In genomic region chr13:76991432-76991795, GRCh38 we compare ENCODE assay signal across 8 cellular contexts. TPM values are rescaled to one million over a fixed set of nuclear protein-coding genes. Genes with fewer than 3 reads are reported as not detected.
A peak's percentile ranks its signal among the peaks of the same experiment; 100 is the strongest.
DNase-seq lines count a peak whose midpoint lies in the region; ATAC-seq, FAIRE-seq and TF ChIP-seq lines count a peak whose summit lies in the region.

No MANE protein-coding gene starts in this region.

- peak overlapping the region; percentile 85 to 89 for H3K4me2 ChIP-seq in H1 (ENCODE audit: insufficient read depth in 1 of 2, low read depth in 2 of 2, low read length in 2 of 2)

- H3K9ac ChIP-seq in H1 (replicated peaks in 1 of 4; ENCODE audit: extremely low read depth in 1 of 4, low read depth in 3 of 4, low read length in 3 of 4) = peak overlapping the region in 3 of 4 experiments; percentile 34 to 50 (median 42); a peak in 6 of 7 replicates

- no peak overlapping the region for H3K14ac ChIP-seq in H1 (ENCODE audit: insufficient read length)

- no peak overlapping the region for H3K4ac ChIP-seq in H1 (replicated peaks; ENCODE audit: insufficient read length, low read depth, low read length)

- H3K27me3 ChIP-seq in A673 (replicated peaks; ENCODE audit: insufficient read depth, low read depth, low read length, poor library complexity) = no peaks in the 10 kb centered on the region
- H3K27me3 ChIP-seq in H1 (replicated peaks in 1 of 4; ENCODE audit: control insufficient read depth in 3 of 4, extremely low read depth in 1 of 4, insufficient read depth in 3 of 4, low read length in 3 of 4) = no peaks in the 10 kb centered on the region; a peak in 1 of 7 replicates
- H3K27me3 ChIP-seq in neuron (ENCODE audit: insufficient read depth, low read length) = peaks cover 3% of the 10 kb centered on the region
- H3K27me3 ChIP-seq in thyroid gland = no peaks in the 10 kb centered on the region

- no peaks in the 10 kb centered on the region for H4K20me1 ChIP-seq in H1 (replicated peaks in 1 of 2; ENCODE audit: control insufficient read depth in 1 of 2, insufficient read depth in 2 of 2, low read length in 2 of 2)

- H3K4me1 ChIP-seq in A673 (ENCODE audit: insufficient read depth, low read length, poor library complexity, severe bottlenecking) (peaks cover 10% of the 10 kb centered on the region), H1 (replicated peaks in 1 of 4; ENCODE audit: control insufficient read depth in 3 of 4, insufficient read depth in 4 of 4, low read length in 3 of 4) (peaks cover 0 to 8% (median 4%) of the 10 kb centered on the region in 4 experiments; a peak in 4 of 7 replicates), neuron (ENCODE audit: insufficient read depth, low read length) (peaks cover 18% of the 10 kb centered on the region), thyroid gland (peaks cover 12 to 26% of the 10 kb centered on the region in 2 donors)

- H3K79me1 ChIP-seq in H1 (ENCODE audit: low read depth, low read length) = no peaks in the 10 kb centered on the region

- DNase-seq in A673 (ENCODE audit: low spot score) = no peak
- peak; percentile 35 to 66 for DNase-seq in activated CD4-positive, alpha-beta T cell treated with anti-CD3 and anti-CD28 coated beads, Interleukin-2, amount 50 U/mL, for 24 hours (ENCODE audit: low read depth in 1 of 2, low spot score in 1 of 2)
- no peak for DNase-seq in H1 (ENCODE audit: low read depth in 1 of 2, low spot score in 2 of 2)
- DNase-seq in thyroid gland = peak in 1 of 2 donors; percentile 34
- DNase-seq in left lobe of liver (ENCODE audit: low spot score) = no peak

- 40% methylated on average over 15 of the region's 15 CpGs; no CpG with 5 or more reads in 1 of the 2 experiments for WGBS in H1 (ENCODE audit: extremely low coverage in 1 of 2, insufficient coverage in 1 of 2, insufficient read length in 1 of 2, insufficient replicate concordance in 2 of 2, low coverage in 1 of 2, low lambda C conversion rate in 2 of 2, missing lambda C conversion rate in 1 of 2), 2 experiments
- WGBS in thyroid gland, 2 donors = 30% methylated on average over 15 of the region's 15 CpGs

- TF ChIP-seq POLR2A in H1 (IDR thresholded peaks at IDR 0.05; ENCODE audit: control extremely low read depth in 1 of 2, low read depth in 2 of 2, low read length in 2 of 2) (no peak), thyroid gland (IDR thresholded peaks at IDR 0.05) (no peak)

- peak overlapping the region; percentile 65 for H4K5ac ChIP-seq in H1 (ENCODE audit: insufficient read length, low read depth, low read length)

- no peak overlapping the region for H3K18ac ChIP-seq in H1 (ENCODE audit: extremely low read depth, low read length)

- no peak for TF ChIP-seq CTCF in A673 (conservative IDR thresholded peaks at IDR 0.05; ENCODE audit: low read depth, low read length)
- no peak for TF ChIP-seq CTCF in H1 (IDR thresholded peaks at IDR 0.05; ENCODE audit: control extremely low read depth in 1 of 3, insufficient read depth in 1 of 3, low read depth in 1 of 3, low read length in 3 of 3)
- TF ChIP-seq CTCF in thyroid gland (IDR thresholded peaks at IDR 0.05) = no peak

- H4K91ac ChIP-seq in H1 (replicated peaks; ENCODE audit: insufficient read length, low read length) = no peak overlapping the region

- H3K36me3 ChIP-seq in A673 (ENCODE audit: insufficient read depth, low read length, poor library complexity, severe bottlenecking) (no peaks in the 10 kb centered on the region), H1 (ENCODE audit: control insufficient read depth in 2 of 4, insufficient read depth in 4 of 4, low read length in 3 of 4) (peaks cover 0 to 3% (median 0%) of the 10 kb centered on the region in 4 experiments; a peak in 1 of 8 replicates), neuron (ENCODE audit: insufficient read depth, low read length) (peaks cover 12% of the 10 kb centered on the region), thyroid gland (peaks cover under 1 to 3% of the 10 kb centered on the region in 2 donors)

- H3K23ac ChIP-seq in H1 (ENCODE audit: insufficient read length) = no peak overlapping the region

- no peak overlapping the region for H2BK5ac ChIP-seq in H1 (ENCODE audit: low read depth, low read length)

- no peak overlapping the region for H2AK5ac ChIP-seq in H1 (ENCODE audit: low read depth, low read length)

- H2BK15ac ChIP-seq in H1 (ENCODE audit: low read length) = no peak overlapping the region

- intact Hi-C loops in A673 (cut with micrococcal nuclease; ENCODE audit: unreplicated experiment) (no loop called here), thyroid gland (cut with DNase I) (loop anchor here (5.0 kb wide), 1 partner anchor 36 kb away; the partner anchor contains the start of gene FBXL3)

- peak overlapping the region; percentile 74 for H2AFZ ChIP-seq in H1 (ENCODE audit: low read length)
- H2AFZ ChIP-seq in neuron (ENCODE audit: low read depth, low read length) = peak overlapping the region; percentile 81

- no peak for TF ChIP-seq EP300 in H1 (IDR thresholded peaks at IDR 0.05; ENCODE audit: borderline replicate concordance in 1 of 2, low read depth in 2 of 2, low read length in 2 of 2)

- POLR2A ChIA-PET in A673 (lab: Charles Lee; ENCODE audit: low non-redundant PET) (no interaction called here), H1 (lab: Charles Lee; ENCODE audit: partially characterized antibody) (interaction anchor here (1.3 to 2.0 kb wide), 2 partner anchors 10 to 11 kb away, joined by 4 to 8 read pairs; no protein-coding TSS in a partner anchor)

- no peak overlapping the region for H2BK120ac ChIP-seq in H1 (replicated peaks; ENCODE audit: low read depth, low read length)

- H3K4me3 ChIP-seq in A673 (ENCODE audit: low read depth, low read length, poor library complexity, severe bottlenecking) (peak overlapping the region; percentile 93), H1 (ENCODE audit: extremely low read depth in 1 of 4, insufficient read depth in 2 of 4, low read depth in 3 of 4, low read length in 4 of 4) (peak overlapping the region; percentile 66 to 87 (median 82)), neuron (ENCODE audit: low read length) (peak overlapping the region; percentile 91), thyroid gland (replicated peaks in 1 of 3) (peak overlapping the region in 2 of 3 donors; percentile 2 to 59)

- H3K79me2 ChIP-seq in H1 (ENCODE audit: control insufficient read depth in 1 of 2, insufficient read depth in 2 of 2, low read length in 2 of 2) = peaks cover 0 to 3% of the 10 kb centered on the region in 2 experiments; a peak in 1 of 4 replicates

- H2BK20ac ChIP-seq in H1 (ENCODE audit: low read length) = no peak overlapping the region

- CTCF ChIA-PET in A673 (lab: Charles Lee) = no interaction called here
- CTCF ChIA-PET in H1 (lab: Charles Lee; ENCODE audit: partially characterized antibody) = interaction anchor here (0.7 to 3.9 kb wide), 5 partner anchors 11 to 322 kb away, joined by 3 to 26 read pairs (median 4); no protein-coding TSS in a partner anchor

- H3K23me2 ChIP-seq in H1 (ENCODE audit: low read depth, low read length) = peaks cover 8% of the 10 kb centered on the region

- no peak for FAIRE-seq in H1 (lab: Jason Lieb, UNC)

- ATAC-seq in GM19328 (IDR thresholded peaks at IDR 0.05; ENCODE audit: unreplicated experiment) (peak; percentile 28), HG03460 (IDR thresholded peaks at IDR 0.05; ENCODE audit: unreplicated experiment) (peak; percentile 50), left lobe of liver (no peak)

- 0 out of 2 replicates have a peak overlapping the region, but pooled peaks have one; percentile 76 for H2BK12ac ChIP-seq in H1 (ENCODE audit: low read depth, low read length)

- no peak for TF ChIP-seq RAD21 in H1 (IDR thresholded peaks at IDR 0.05 in 1 of 2, conservative IDR thresholded peaks at IDR 0.05 in 1 of 2; ENCODE audit: low read depth in 2 of 2, low read length in 2 of 2)

- H4K8ac ChIP-seq in H1 (ENCODE audit: extremely low read depth, insufficient read depth, low read length) = peak overlapping the region; percentile 47

- H3K9me3 ChIP-seq in A673 (ENCODE audit: low read depth, low read length, poor library complexity, severe bottlenecking) = no peaks in the 10 kb centered on the region
- no peaks in the 10 kb centered on the region for H3K9me3 ChIP-seq in H1 (ENCODE audit: insufficient read depth in 2 of 2, low read depth in 1 of 2, low read length in 1 of 2)
- no peaks in the 10 kb centered on the region for H3K9me3 ChIP-seq in neuron (ENCODE audit: low read length)
- no peaks in the 10 kb centered on the region for H3K9me3 ChIP-seq in thyroid gland

- no TSS peak for BruUV-seq in A673 (replicated peaks; lab: Mats Ljungman, UMichigan)

- H3K56ac ChIP-seq in H1 (replicated peaks; ENCODE audit: insufficient read length, low read depth, low read length) = no peak overlapping the region

- peak overlapping the region; percentile 79 for H3K27ac ChIP-seq in A673 (ENCODE audit: low read depth, low read length, poor library complexity, severe bottlenecking)
- no peak overlapping the region for H3K27ac ChIP-seq in H1 (ENCODE audit: low read depth, low read length)
- peak overlapping the region; percentile 86 to 99 (median 95) for H3K27ac ChIP-seq in thyroid gland

RNA-seq across cellular contexts. Expression of gene CLN5, which starts 0.5 kb away (rescaled TPM):
- total RNA-seq in A673 (2021) = 12.4 and 13.7 TPM in 2 replicates
- total RNA-seq in H1 (2021; fragmentation: NEBNext Ultra II Directional; extraction: Animal tissue kit (Norgen Biotek cat#: 25700)) = 6.5 and 10.1 TPM in 2 replicates
- 5.2 and 5.3 TPM in 2 replicates for polyA plus RNA-seq in H1 (2011; rRNA removed)
- polyA plus RNA-seq in H1 (2011; cell fraction: cytosol; rRNA removed) = 7.2 TPM
- polyA plus RNA-seq in H1 (2011; cell fraction: nucleus; rRNA removed) = 10.0 TPM
- polyA plus RNA-seq in H1 (2012, experiment 1 of 2) = 4.5 to 7.6 TPM (median 5.2 TPM) in 4 replicates
- 0.87 TPM for polyA plus RNA-seq in H1 (2012, experiment 2 of 2)
- 8.7 TPM for polyA plus RNA-seq in H1 (2013, experiment 1 of 2)
- 8.7 TPM for polyA plus RNA-seq in H1 (2013, experiment 2 of 2)
- 5.0 and 6.1 TPM in 2 replicates for polyA minus RNA-seq in H1 (2011; rRNA and poly(A)+ RNA removed)
- 3.7 TPM for polyA minus RNA-seq in H1 (2011; cell fraction: cytosol; rRNA and poly(A)+ RNA removed)
- 18.9 TPM for polyA minus RNA-seq in H1 (2011; cell fraction: nucleus; rRNA and poly(A)+ RNA removed)
- 100 to 1,000 TPM in 3 of 4 donors, 10 to 100 TPM in 1; 89.2 to 204 (median 173) TPM for total RNA-seq in thyroid gland
- total RNA-seq in left lobe of liver = 24.2 TPM

RNA-seq across cellular contexts. Expression of gene FBXL3, which starts 35.5 kb away (rescaled TPM):
- total RNA-seq in A673 (2021) = 24.1 and 29.2 TPM in 2 replicates
- 14.9 and 15.5 TPM in 2 replicates for total RNA-seq in H1 (2021; fragmentation: NEBNext Ultra II Directional; extraction: Animal tissue kit (Norgen Biotek cat#: 25700))
- polyA plus RNA-seq in H1 (2011; rRNA removed) = 4.2 and 4.9 TPM in 2 replicates
- polyA plus RNA-seq in H1 (2011; cell fraction: cytosol; rRNA removed) = 5.4 TPM
- polyA plus RNA-seq in H1 (2011; cell fraction: nucleus; rRNA removed) = 4.9 TPM
- polyA plus RNA-seq in H1 (2012, experiment 1 of 2) = 4.0 to 8.0 TPM (median 6.3 TPM) in 4 replicates
- 0.59 TPM for polyA plus RNA-seq in H1 (2012, experiment 2 of 2)
- 6.9 TPM for polyA plus RNA-seq in H1 (2013, experiment 1 of 2)
- 6.6 TPM for polyA plus RNA-seq in H1 (2013, experiment 2 of 2)
- 11.5 and 15.0 TPM in 2 replicates for polyA minus RNA-seq in H1 (2011; rRNA and poly(A)+ RNA removed)
- 9.3 TPM for polyA minus RNA-seq in H1 (2011; cell fraction: cytosol; rRNA and poly(A)+ RNA removed)
- polyA minus RNA-seq in H1 (2011; cell fraction: nucleus; rRNA and poly(A)+ RNA removed) = 19.3 TPM
- 100 to 1,000 TPM; 144 to 164 (median 155) TPM for total RNA-seq in thyroid gland
- 14.3 TPM for total RNA-seq in left lobe of liver

RNA-seq across cellular contexts. Expression of gene ACOD1, which starts 43.1 kb away (rescaled TPM):
- total RNA-seq in A673 (2021) (not detected in 2 replicates), thyroid gland (not detected), left lobe of liver (not detected)
- not detected in 2 replicates for total RNA-seq in H1 (2021; fragmentation: NEBNext Ultra II Directional; extraction: Animal tissue kit (Norgen Biotek cat#: 25700))
- not detected in 2 replicates for polyA plus RNA-seq in H1 (2011; rRNA removed)
- not detected for polyA plus RNA-seq in H1 (2011; cell fraction: cytosol; rRNA removed)
- polyA plus RNA-seq in H1 (2011; cell fraction: nucleus; rRNA removed) = not detected
- not detected in 4 replicates for polyA plus RNA-seq in H1 (2012, experiment 1 of 2)
- not detected for polyA plus RNA-seq in H1 (2012, experiment 2 of 2)
- polyA plus RNA-seq in H1 (2013, experiment 1 of 2) = not detected
- polyA plus RNA-seq in H1 (2013, experiment 2 of 2) = not detected
- polyA minus RNA-seq in H1 (2011; rRNA and poly(A)+ RNA removed) = not detected in 2 replicates
- not detected for polyA minus RNA-seq in H1 (2011; cell fraction: cytosol; rRNA and poly(A)+ RNA removed)
- not detected for polyA minus RNA-seq in H1 (2011; cell fraction: nucleus; rRNA and poly(A)+ RNA removed)

Comparison
In these comparisons a context has a peak if more than half of its experiments do, and no peak if none do; other contexts are left out.
1. DNase-seq: peak in activated CD4-positive, alpha-beta T cell treated with anti-CD3 and anti-CD28 coated beads, Interleukin-2, amount 50 U/mL, for 24 hours (2 of 2); none in A673 (single experiment), H1 (0 of 2) and left lobe of liver (single experiment).
2. H3K4me3 ChIP-seq: peak in every context shown above with its lines; median percentile 93 in A673; 91 in neuron; 82 in H1; 30 in thyroid gland.